In the genomic region with DNA sequence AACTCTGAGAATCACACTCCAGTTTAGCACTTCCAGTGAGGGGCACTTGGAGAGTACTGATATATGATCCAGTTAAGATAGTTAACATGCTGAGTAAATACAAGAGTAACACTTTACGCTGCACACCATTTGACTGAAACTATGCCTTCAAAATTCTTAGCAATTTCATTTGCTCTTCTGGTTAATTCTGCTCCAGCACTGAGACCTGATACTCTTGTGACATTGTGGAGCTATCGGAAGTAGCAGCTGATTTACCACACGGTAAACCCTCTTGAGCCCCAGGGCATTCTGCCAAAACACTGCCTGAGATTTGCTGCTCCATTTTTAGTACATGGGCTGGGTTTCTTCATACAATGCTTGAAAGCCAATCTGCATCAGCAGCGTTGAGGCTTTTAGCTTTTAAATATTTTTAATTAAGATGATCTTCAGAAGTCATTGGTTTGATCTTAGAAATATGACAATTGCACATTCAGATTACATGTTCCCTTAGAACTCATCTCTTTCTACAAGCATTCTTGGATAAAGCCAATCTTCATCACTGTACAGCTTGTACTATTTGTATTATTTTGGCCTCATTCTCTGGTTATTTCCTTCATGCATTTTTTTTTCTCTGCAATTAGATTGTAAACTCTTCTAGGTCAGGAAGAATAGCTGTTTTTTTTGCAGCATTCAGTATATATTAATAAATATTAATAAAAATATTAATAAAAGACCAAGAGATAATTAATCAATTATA, we compare ENCODE assay signal across 1 cellular context.
TF ChIP-seq lines count a peak whose summit lies in the region.

No MANE protein-coding gene starts in this region.

TF ChIP-seq in IMR-90, 13 proteins besides CTCF, POLR2A, EP300 and RAD21:
- TF ChIP-seq RCOR1 (IDR thresholded peaks at IDR 0.05; ENCODE audit: insufficient replicate concordance, low read length) (no peak), SMC3 (IDR thresholded peaks at IDR 0.05; ENCODE audit: low read depth, low read length) (no peak), FOS (IDR thresholded peaks at IDR 0.05; ENCODE audit: low read depth, low read length) (no peak), MAFK (IDR thresholded peaks at IDR 0.05; ENCODE audit: low read depth, low read length) (no peak), USF2 (IDR thresholded peaks at IDR 0.05; ENCODE audit: low read depth, low read length) (no peak), BHLHE40 (IDR thresholded peaks at IDR 0.05; ENCODE audit: low read depth, low read length) (no peak), NFE2L2 (IDR thresholded peaks at IDR 0.05; ENCODE audit: low read depth, low read length) (no peak), MAZ (IDR thresholded peaks at IDR 0.05; ENCODE audit: borderline replicate concordance, low read depth, low read length) (no peak)
